Comparison of ENCODE assay signal across 13 cellular contexts in genomic region chr20:2955257-2955950, GRCh38.
A peak's percentile ranks its signal among the peaks of the same experiment; 100 is the strongest.
DNase-seq lines count a peak whose midpoint lies in the region; ATAC-seq, FAIRE-seq and TF ChIP-seq lines count a peak whose summit lies in the region.
"Had no signal": no experiment of that assay in that cellular context is flagged by ENCODE, and none has a peak within 500 bp of the region (broad histone marks: within the 10 kb centered on the region; RNA-seq: fewer than 3 reads in every experiment).

No MANE protein-coding gene starts in this region.

- POLR2A ChIA-PET in HepG2 (lab: Yijun Ruan, JAX) = no interaction called here

- no peak for DNase-seq in HepG2 (ENCODE audit: low spot score)
- no peak for DNase-seq in right lobe of liver
- DNase-seq in activated naive CD8-positive, alpha-beta T cell treated with anti-CD3 and anti-CD28 coated beads for 36 hours = no peak
- no peak for DNase-seq in effector memory CD8-positive, alpha-beta T cell
- no peak for DNase-seq in breast epithelium (ENCODE audit: low spot score in 2 of 2)
- DNase-seq in NCI-H510A treated with DMSO at 0.1 percent for 48 hours (lab: John Stamatoyannopoulos, UW) = no peak
- DNase-seq: effector memory CD4-positive, alpha-beta T cell had no signal

- H3K79me2 ChIP-seq in HepG2 (ENCODE audit: insufficient read depth, low read length) = no peaks in the 10 kb centered on the region

- H3K27me3 ChIP-seq in HepG2 (ENCODE audit: control insufficient read depth in 1 of 2, insufficient read depth in 2 of 2, low read length in 2 of 2) (no peaks in the 10 kb centered on the region), right lobe of liver (no peaks in the 10 kb centered on the region), breast epithelium (no peaks in the 10 kb centered on the region)

- TF ChIP-seq EP300 in HepG2 (IDR thresholded peaks at IDR 0.05; ENCODE audit: low read depth in 2 of 2, low read length in 2 of 2) = no peak
- TF ChIP-seq EP300 in HepG2 (CRISPR knock-in tag; IDR thresholded peaks at IDR 0.05; ENCODE audit: borderline replicate concordance) = no peak

- H3K27ac Mint-ChIP-seq in activated naive CD8-positive, alpha-beta T cell treated with anti-CD3 and anti-CD28 coated beads for 36 hours = peak overlapping the region; percentile 0
- H3K27ac Mint-ChIP-seq in stimulated activated naive CD8-positive, alpha-beta T cell treated with anti-CD3 and anti-CD28 coated beads, Interleukin-15, Interleukin-2, amounts not matched to agents 100 ng/mL and 50 ng/mL, for 24 hours = peak overlapping the region; percentile 53
- H3K27ac Mint-ChIP-seq in effector memory CD8-positive, alpha-beta T cell = peak overlapping the region in 1 of 2 donors; percentile 48

- ATAC-seq in HepG2 (no peak), right lobe of liver (no peak), HG02870 (IDR thresholded peaks at IDR 0.05; ENCODE audit: unreplicated experiment) (peak; percentile 65)
- no peak for ATAC-seq in effector memory CD8-positive, alpha-beta T cell (replicated peaks)
- ATAC-seq: HCT116 had no signal

- H3K4me1 Mint-ChIP-seq in activated naive CD8-positive, alpha-beta T cell treated with anti-CD3 and anti-CD28 coated beads for 36 hours = peaks cover 21% of the 10 kb centered on the region
- H3K4me1 Mint-ChIP-seq in stimulated activated naive CD8-positive, alpha-beta T cell treated with anti-CD3 and anti-CD28 coated beads, Interleukin-15, Interleukin-2, amounts not matched to agents 100 ng/mL and 50 ng/mL, for 24 hours (ENCODE audit: low read depth) = peaks cover 31% of the 10 kb centered on the region
- H3K4me1 Mint-ChIP-seq in effector memory CD8-positive, alpha-beta T cell (ENCODE audit: low read depth in 2 of 2) = peaks cover 0 to 27% of the 10 kb centered on the region in 2 donors

- H3K9me3 ChIP-seq in HepG2 (ENCODE audit: low read length) (no peaks in the 10 kb centered on the region), right lobe of liver (no peaks in the 10 kb centered on the region), breast epithelium (no peaks in the 10 kb centered on the region)
- H3K9me3 ChIP-seq: thoracic aorta had no signal

- H3K27ac ChIP-seq in HepG2 (ENCODE audit: extremely low read length, insufficient read depth, low read length) (no peak overlapping the region), right lobe of liver (no peak overlapping the region), breast epithelium (no peak overlapping the region)
- H3K27ac ChIP-seq: thoracic aorta had no signal

- H3K4me1 ChIP-seq in HepG2 (ENCODE audit: insufficient read depth, low read length) = no peaks in the 10 kb centered on the region
- H3K4me1 ChIP-seq in right lobe of liver = no peaks in the 10 kb centered on the region
- H3K4me1 ChIP-seq in breast epithelium = no peaks in the 10 kb centered on the region

- no peaks in the 10 kb centered on the region for H4K20me1 ChIP-seq in HepG2 (ENCODE audit: insufficient read depth, low read length)

- H3K9ac ChIP-seq in HepG2 (ENCODE audit: insufficient read depth, low read depth, low read length) = no peak overlapping the region

- CTCF ChIA-PET in HepG2 (lab: Yijun Ruan, JAX; ENCODE audit: low intra/inter-chr PET ratio, low total read pairs) = no interaction called here

- H3K36me3 ChIP-seq in HepG2 (replicated peaks in 1 of 2; ENCODE audit: control insufficient read depth in 1 of 2, insufficient read depth in 2 of 2, low read length in 2 of 2) (peaks cover 11 to 30% of the 10 kb centered on the region in 2 experiments; a peak in 4 of 5 replicates), right lobe of liver (no peaks in the 10 kb centered on the region), breast epithelium (no peaks in the 10 kb centered on the region)
- H3K36me3 ChIP-seq: thoracic aorta had no signal

- TF ChIP-seq CTCF in HepG2 (CRISPR knock-in tag; IDR thresholded peaks at IDR 0.05) (no peak), right lobe of liver (IDR thresholded peaks at IDR 0.05) (no peak), breast epithelium (IDR thresholded peaks at IDR 0.05) (no peak)

- intact Hi-C loops in HepG2 (cut with micrococcal nuclease; ENCODE audit: unreplicated experiment) = no loop called here
- intact Hi-C loops in right lobe of liver (cut with DNase I) = no loop called here
- intact Hi-C loops in breast epithelium (cut with DNase I; ENCODE audit: low total_unique reads) = no loop called here

- H3K9me3 Mint-ChIP-seq in activated naive CD8-positive, alpha-beta T cell treated with anti-CD3 and anti-CD28 coated beads for 36 hours = no peaks in the 10 kb centered on the region
- H3K9me3 Mint-ChIP-seq in stimulated activated naive CD8-positive, alpha-beta T cell treated with anti-CD3 and anti-CD28 coated beads, Interleukin-15, Interleukin-2, amounts not matched to agents 100 ng/mL and 50 ng/mL, for 24 hours = no peaks in the 10 kb centered on the region
- no peaks in the 10 kb centered on the region for H3K9me3 Mint-ChIP-seq in effector memory CD8-positive, alpha-beta T cell
- H3K9me3 Mint-ChIP-seq: neural crest cell had no signal

- no peaks in the 10 kb centered on the region for H3K27me3 Mint-ChIP-seq in activated naive CD8-positive, alpha-beta T cell treated with anti-CD3 and anti-CD28 coated beads for 36 hours
- H3K27me3 Mint-ChIP-seq in stimulated activated naive CD8-positive, alpha-beta T cell treated with anti-CD3 and anti-CD28 coated beads, Interleukin-15, Interleukin-2, amounts not matched to agents 100 ng/mL and 50 ng/mL, for 24 hours = no peaks in the 10 kb centered on the region
- no peaks in the 10 kb centered on the region for H3K27me3 Mint-ChIP-seq in effector memory CD8-positive, alpha-beta T cell

- in situ Hi-C loops in HepG2 (cut with HindIII; ENCODE audit: extremely low pct_ligation_motif_present, low pct_unique_long_range_greater_than_20kb) = no loop called here

- H3K4me3 Mint-ChIP-seq in activated naive CD8-positive, alpha-beta T cell treated with anti-CD3 and anti-CD28 coated beads for 36 hours = no peak overlapping the region
- H3K4me3 Mint-ChIP-seq in stimulated activated naive CD8-positive, alpha-beta T cell treated with anti-CD3 and anti-CD28 coated beads, Interleukin-15, Interleukin-2, amounts not matched to agents 100 ng/mL and 50 ng/mL, for 24 hours = no peak overlapping the region
- no peak overlapping the region for H3K4me3 Mint-ChIP-seq in effector memory CD8-positive, alpha-beta T cell
- H3K4me3 Mint-ChIP-seq: neural crest cell had no signal

- no TSS peak for BruUV-seq in HepG2 (replicated peaks; lab: Mats Ljungman, UMichigan)

- H3K36me3 Mint-ChIP-seq in activated naive CD8-positive, alpha-beta T cell treated with anti-CD3 and anti-CD28 coated beads for 36 hours = peaks cover 34% of the 10 kb centered on the region
- H3K36me3 Mint-ChIP-seq in stimulated activated naive CD8-positive, alpha-beta T cell treated with anti-CD3 and anti-CD28 coated beads, Interleukin-15, Interleukin-2, amounts not matched to agents 100 ng/mL and 50 ng/mL, for 24 hours (ENCODE audit: low read depth) = peaks cover 52% of the 10 kb centered on the region
- peaks cover 16% of the 10 kb centered on the region for H3K36me3 Mint-ChIP-seq in effector memory CD8-positive, alpha-beta T cell (ENCODE audit: insufficient read depth)

- TF ChIP-seq POLR2A in HepG2 (IDR thresholded peaks at IDR 0.05; ENCODE audit: insufficient read depth in 1 of 2, low read depth in 2 of 2, low read length in 2 of 2) = no peak
- no peak for TF ChIP-seq POLR2A in right lobe of liver (IDR thresholded peaks at IDR 0.05)
- TF ChIP-seq POLR2A in breast epithelium (IDR thresholded peaks at IDR 0.05) = no peak

- no peak overlapping the region for H3K4me2 ChIP-seq in HepG2 (ENCODE audit: low read depth, low read length)

- H2AFZ ChIP-seq in HepG2 (ENCODE audit: low read length) = no peak overlapping the region

- no peak for FAIRE-seq in HepG2 (lab: Jason Lieb, UNC)
- FAIRE-seq: HTR-8/SVneo had no signal

- H3K4me3 ChIP-seq in HepG2 (replicated peaks in 1 of 3; ENCODE audit: insufficient read depth in 1 of 3, low read depth in 2 of 3, low read length in 3 of 3) (no peak overlapping the region), right lobe of liver (no peak overlapping the region), breast epithelium (no peak overlapping the region)
- H3K4me3 ChIP-seq: thoracic aorta had no signal

- TF ChIP-seq RAD21 in HepG2 (CRISPR knock-in tag; IDR thresholded peaks at IDR 0.05) = no peak

TF ChIP-seq in HepG2, 621 proteins besides CTCF, POLR2A, EP300 and RAD21:
- TF ChIP-seq NBN (conservative IDR thresholded peaks at IDR 0.05) (0 out of 2 replicates have a peak, but pooled peaks have one; percentile 32), TSC22D2 (CRISPR knock-in tag; IDR thresholded peaks at IDR 0.05; ENCODE audit: borderline replicate concordance) (no peak), ZNF678 (CRISPR knock-in tag; IDR thresholded peaks at IDR 0.05) (no peak), ZBTB3 (CRISPR knock-in tag; IDR thresholded peaks at IDR 0.05; ENCODE audit: borderline replicate concordance, low read depth) (no peak), MLXIP (CRISPR knock-in tag; IDR thresholded peaks at IDR 0.05; ENCODE audit: borderline replicate concordance) (no peak)
TF ChIP-seq in HepG2: peak in this region for 1.
